In the genomic region with DNA sequence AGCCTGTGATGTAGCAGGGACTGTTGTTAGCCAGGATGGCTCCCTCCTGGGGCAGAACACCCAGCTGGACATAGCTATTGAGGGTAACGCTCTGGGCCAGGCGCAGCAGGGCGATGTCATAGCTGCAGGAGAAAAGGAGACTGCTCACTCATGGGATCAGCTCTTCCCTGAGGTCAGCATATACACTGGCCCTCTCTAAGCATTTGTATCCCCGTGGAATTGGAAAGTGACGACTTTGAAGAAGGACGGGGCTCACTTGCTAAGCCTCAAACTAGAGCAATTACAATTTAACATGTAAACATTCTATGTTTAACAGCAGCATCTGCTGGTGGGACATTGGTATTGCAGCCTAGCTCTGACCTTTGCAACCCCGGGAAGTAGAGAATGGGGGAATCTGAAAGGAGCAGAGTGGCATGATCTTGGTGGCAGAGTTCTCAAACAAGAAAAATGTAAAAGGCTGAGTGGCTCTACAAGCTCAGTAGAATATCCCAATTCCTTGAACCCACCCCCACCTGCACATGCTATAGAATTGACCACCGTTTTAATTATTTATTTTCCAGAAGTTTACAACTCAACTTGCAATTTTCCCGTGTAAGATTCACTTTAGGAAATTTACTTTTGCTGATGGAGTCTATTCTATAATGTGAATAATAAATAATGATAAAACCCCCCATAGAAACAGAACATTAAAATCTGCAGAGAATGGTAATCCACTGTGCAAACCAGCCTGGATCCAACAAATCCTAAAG, we compare ENCODE assay signal across 8 cellular contexts. TPM values are rescaled to one million over a fixed set of nuclear protein-coding genes. Genes with fewer than 3 reads are reported as not detected.
DNase-seq lines count a peak whose midpoint lies in the region; ATAC-seq and TF ChIP-seq lines count a peak whose summit lies in the region.

No MANE protein-coding gene starts in this region.

- no peaks in the 10 kb centered on the region for H3K27me3 Mint-ChIP-seq in natural killer cell (ENCODE audit: low read depth in 2 of 2)
- H3K27me3 Mint-ChIP-seq in stimulated activated naive CD8-positive, alpha-beta T cell treated with anti-CD3 and anti-CD28 coated beads, Interleukin-15, amount 100 ng/mL, for 72 hours = no peaks in the 10 kb centered on the region

- ATAC-seq in natural killer cell = peak; percentile 95 to 99 (median 97)
- ATAC-seq in stimulated activated naive CD8-positive, alpha-beta T cell treated with anti-CD3 and anti-CD28 coated beads, Interleukin-15, amount 100 ng/mL, for 72 hours = peak; percentile 84
- no peak for ATAC-seq in GM21786 (IDR thresholded peaks at IDR 0.05; ENCODE audit: unreplicated experiment)

- intact Hi-C loops in natural killer cell (cut with micrococcal nuclease) = loop anchor here (1.0 to 5.0 kb wide), 7 partner anchors 22 to 576 kb away; no protein-coding TSS in a partner anchor

- peaks cover 7 to 14% of the 10 kb centered on the region in 2 donors for H3K4me1 Mint-ChIP-seq in natural killer cell
- peaks cover 26% of the 10 kb centered on the region for H3K4me1 Mint-ChIP-seq in stimulated activated naive CD8-positive, alpha-beta T cell treated with anti-CD3 and anti-CD28 coated beads, Interleukin-15, amount 100 ng/mL, for 72 hours

- TF ChIP-seq CTCF in natural killer cell (IDR thresholded peaks at IDR 0.05) = peak; percentile 96

- H3K27ac Mint-ChIP-seq in natural killer cell = peak overlapping the region; percentile 79 to 88
- peak overlapping the region; percentile 42 to 70 for H3K27ac Mint-ChIP-seq in stimulated activated naive CD8-positive, alpha-beta T cell treated with anti-CD3 and anti-CD28 coated beads, Interleukin-15, amount 100 ng/mL, for 72 hours

- H3K4me3 Mint-ChIP-seq in natural killer cell = peak overlapping the region; percentile 77
- peak overlapping the region; percentile 54 to 62 for H3K4me3 Mint-ChIP-seq in stimulated activated naive CD8-positive, alpha-beta T cell treated with anti-CD3 and anti-CD28 coated beads, Interleukin-15, amount 100 ng/mL, for 72 hours

- H3K36me3 Mint-ChIP-seq in natural killer cell = no peaks in the 10 kb centered on the region

- DNase-seq in DMS53 (lab: John Stamatoyannopoulos, UW) = peak; percentile 83
- DNase-seq in HuH-7 (ENCODE audit: low spot score) = peak; percentile 86
- DNase-seq in OCI-M2 (lab: John Stamatoyannopoulos, UW; ENCODE audit: unreplicated experiment) = peak; percentile 22
- DNase-seq in activated T-cell treated with anti-CD3 and anti-CD28 coated beads, Interleukin-2, amount 50 U/mL, for 48 hours = peak; percentile 79 to 80
- peak; percentile 63 for DNase-seq in fibroblast of gingiva (ENCODE audit: low read depth)
- peak; percentile 54 for DNase-seq in natural killer cell
- DNase-seq in stimulated activated naive CD8-positive, alpha-beta T cell treated with anti-CD3 and anti-CD28 coated beads, Interleukin-15, amount 100 ng/mL, for 72 hours = peak; percentile 64 to 68

- no peaks in the 10 kb centered on the region for H3K9me3 Mint-ChIP-seq in natural killer cell
- H3K9me3 Mint-ChIP-seq in stimulated activated naive CD8-positive, alpha-beta T cell treated with anti-CD3 and anti-CD28 coated beads, Interleukin-15, amount 100 ng/mL, for 72 hours = no peaks in the 10 kb centered on the region

RNA-seq across cellular contexts. Expression of gene CELA1, which starts 5.0 kb away (rescaled TPM):
- total RNA-seq in natural killer cell = under 1 TPM in 2 of 3 donors, not detected in 1; 0.53 to 0.66 TPM

RNA-seq across cellular contexts. Expression of gene BIN2, which starts 17.5 kb away (rescaled TPM):
- 100 to 1,000 TPM; 443 to 495 (median 478) TPM for total RNA-seq in natural killer cell

RNA-seq across cellular contexts. Expression of gene GALNT6, which starts 49.8 kb away (rescaled TPM):
- total RNA-seq in natural killer cell = 10 to 100 TPM; 19.3 to 38.5 (median 33.9) TPM

Comparison
In these comparisons a context has a peak if more than half of its experiments do, and no peak if none do; other contexts are left out.
1. DNase-seq: peak in every context shown above with its lines; median percentile 86 in HuH-7; 83 in DMS53; 80 in activated T-cell treated with anti-CD3 and anti-CD28 coated beads, Interleukin-2, amount 50 U/mL, for 48 hours; 66 in stimulated activated naive CD8-positive, alpha-beta T cell treated with anti-CD3 and anti-CD28 coated beads, Interleukin-15, amount 100 ng/mL, for 72 hours; 63 in fibroblast of gingiva; 54 in natural killer cell; 22 in OCI-M2.